ENCODE assay signal across 1 cellular context in the genomic region with DNA sequence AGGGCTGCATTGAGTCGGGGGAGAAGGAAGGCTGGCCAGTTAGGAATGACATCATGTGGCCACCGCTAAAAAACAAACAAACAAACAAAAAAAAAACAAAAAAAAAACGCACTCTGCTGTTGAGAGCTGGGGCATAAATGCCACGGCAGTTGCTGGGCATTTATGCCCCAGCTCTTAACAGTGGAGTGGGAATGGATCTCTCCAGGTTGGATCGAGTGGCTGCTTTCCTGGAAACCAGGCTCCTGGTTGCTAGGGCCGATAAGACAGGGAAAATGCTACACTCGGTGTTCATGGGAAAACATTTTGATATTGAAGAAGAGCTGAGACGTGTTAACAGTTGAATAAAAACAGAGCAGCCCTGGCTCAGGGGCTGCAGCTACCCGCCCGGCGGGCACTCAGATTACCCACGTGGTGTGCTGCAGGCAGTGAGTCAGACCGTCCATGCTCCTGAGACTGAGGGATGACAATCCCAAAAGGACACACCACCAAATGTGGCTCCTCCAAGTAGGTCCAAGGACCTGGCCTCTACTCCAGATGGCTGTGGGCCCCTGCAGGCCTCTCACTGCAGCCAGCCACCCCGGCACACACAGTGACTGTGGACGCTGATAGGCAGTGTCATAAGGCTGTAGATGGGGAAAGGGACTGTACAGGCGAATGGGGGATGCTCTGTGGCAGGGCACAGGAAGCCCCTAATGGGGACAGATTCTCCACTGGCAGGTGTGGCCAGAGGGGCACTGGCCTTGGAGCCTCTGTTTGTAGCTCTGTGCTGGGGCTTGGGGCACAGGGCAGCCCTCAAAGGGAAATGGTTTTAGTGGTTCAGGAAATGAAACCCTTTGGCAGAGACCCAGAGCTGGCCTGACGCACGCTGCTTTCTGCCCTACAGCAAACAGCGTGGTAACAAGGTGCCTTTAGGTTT.
TF ChIP-seq lines count a peak whose summit lies in the region.

No MANE protein-coding gene starts in this region.

TF ChIP-seq in K562, 482 proteins besides CTCF, POLR2A, EP300 and RAD21 (continued from another document):
- TF ChIP-seq, protein P1, sequence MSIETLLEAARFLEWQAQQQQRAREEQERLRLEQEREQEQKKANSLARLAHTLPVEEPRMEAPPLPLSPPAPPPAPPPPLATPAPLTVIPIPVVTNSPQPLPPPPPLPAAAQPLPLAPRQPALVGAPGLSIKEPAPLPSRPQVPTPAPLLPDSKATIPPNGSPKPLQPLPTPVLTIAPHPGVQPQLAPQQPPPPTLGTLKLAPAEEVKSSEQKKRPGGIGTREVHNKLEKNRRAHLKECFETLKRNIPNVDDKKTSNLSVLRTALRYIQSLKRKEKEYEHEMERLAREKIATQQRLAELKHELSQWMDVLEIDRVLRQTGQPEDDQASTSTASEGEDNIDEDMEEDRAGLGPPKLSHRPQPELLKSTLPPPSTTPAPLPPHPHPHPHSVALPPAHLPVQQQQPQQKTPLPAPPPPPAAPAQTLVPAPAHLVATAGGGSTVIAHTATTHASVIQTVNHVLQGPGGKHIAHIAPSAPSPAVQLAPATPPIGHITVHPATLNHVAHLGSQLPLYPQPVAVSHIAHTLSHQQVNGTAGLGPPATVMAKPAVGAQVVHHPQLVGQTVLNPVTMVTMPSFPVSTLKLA (conservative IDR thresholded peaks at IDR 0.05): no peak
- TF ChIP-seq TAF9B (IDR thresholded peaks at IDR 0.05; ENCODE audit: partially characterized antibody) (no peak), RBBP5 (IDR thresholded peaks at IDR 0.05; ENCODE audit: borderline replicate concordance, insufficient read depth, low read length, poor library complexity, severe bottlenecking) (no peak), TRIM24 (IDR thresholded peaks at IDR 0.05) (no peak), ZNF384 (IDR thresholded peaks at IDR 0.05; ENCODE audit: low read depth, low read length) (peak; percentile 65), CBX8 (IDR thresholded peaks at IDR 0.05; ENCODE audit: borderline replicate concordance, extremely low read depth, low read depth, low read length, poor library complexity, severe bottlenecking) (no peak), ZNF408 (CRISPR knock-in tag; IDR thresholded peaks at IDR 0.05; ENCODE audit: low read depth) (no peak), SNRNP70 (optimal IDR thresholded peaks at IDR 0.05; ENCODE audit: low read depth, low read length) (no peak)
- TF ChIP-seq, protein P2, sequence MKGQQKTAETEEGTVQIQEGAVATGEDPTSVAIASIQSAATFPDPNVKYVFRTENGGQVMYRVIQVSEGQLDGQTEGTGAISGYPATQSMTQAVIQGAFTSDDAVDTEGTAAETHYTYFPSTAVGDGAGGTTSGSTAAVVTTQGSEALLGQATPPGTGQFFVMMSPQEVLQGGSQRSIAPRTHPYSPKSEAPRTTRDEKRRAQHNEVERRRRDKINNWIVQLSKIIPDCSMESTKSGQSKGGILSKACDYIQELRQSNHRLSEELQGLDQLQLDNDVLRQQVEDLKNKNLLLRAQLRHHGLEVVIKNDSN (CRISPR knock-in tag; IDR thresholded peaks at IDR 0.05): peak; percentile 45; the same call in 1 of the 2 replicates
- TF ChIP-seq, protein P3, sequence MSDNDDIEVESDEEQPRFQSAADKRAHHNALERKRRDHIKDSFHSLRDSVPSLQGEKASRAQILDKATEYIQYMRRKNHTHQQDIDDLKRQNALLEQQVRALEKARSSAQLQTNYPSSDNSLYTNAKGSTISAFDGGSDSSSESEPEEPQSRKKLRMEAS (CRISPR knock-in tag; IDR thresholded peaks at IDR 0.05): peak; percentile 40; the same call in 1 of the 2 replicates
